In the genomic region with DNA sequence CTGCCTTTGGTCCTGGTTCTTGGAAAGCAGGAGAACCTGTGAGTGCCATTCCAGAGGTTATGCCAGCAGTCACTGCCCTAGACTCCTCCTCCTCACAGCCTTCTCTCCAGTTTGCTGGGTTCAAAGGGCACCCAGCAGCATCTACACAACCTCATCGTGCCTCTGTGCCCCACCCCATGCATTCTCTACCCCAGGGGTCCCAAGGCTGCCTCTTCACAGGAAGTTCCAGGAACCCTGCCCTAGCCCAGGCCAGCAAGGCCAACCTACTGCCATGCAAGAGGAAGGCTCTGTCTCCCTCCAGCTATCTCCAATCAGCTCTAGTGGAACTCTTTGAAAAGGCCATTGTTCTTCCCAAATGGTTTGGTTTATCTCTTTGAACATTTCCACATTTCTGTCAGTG, we compare ENCODE assay signal across 26 cellular contexts.
"Had no signal": no experiment of that assay in that cellular context is flagged by ENCODE, and none has a peak within 500 bp of the region (broad histone marks: within the 10 kb centered on the region; RNA-seq: fewer than 3 reads in every experiment).

No MANE protein-coding gene starts in this region.

- H3K36me3 Mint-ChIP-seq: activated naive CD4-positive, alpha-beta T cell treated with anti-CD3 and anti-CD28 coated beads, Interleukin-2, amount 50 U/mL, for 24 hours; natural killer cell treated with Interleukin-12 subunit alpha and Interleukin-12 subunit beta and Interleukin-15 and Interleukin-18, amount 100 ng/mL, for 72 hours; stimulated activated naive B cell treated with anti-CD40 and anti-IgM and Interleukin-4, amounts not matched to agents 10 μg/mL and 1 μg/mL and 100 μg/mL, for 72 hours; T-cell; type B pancreatic cell had no signal

- H3K9me3 Mint-ChIP-seq: activated naive CD4-positive, alpha-beta T cell treated with anti-CD3 and anti-CD28 coated beads, Interleukin-2, amount 50 U/mL, for 24 hours; activated T-helper 1 cell treated with anti-CD3 and anti-CD28 coated beads, Interleukin-12 subunit alpha, Interleukin-12 subunit beta, Interleukin-2, Interleukin-4 antibody, amounts not matched to agents 30 ng/mL and 10 ng/mL and 1 ng/mL, durations not matched to agents 14 hours and 24 hours and 36 hours; natural killer cell treated with Interleukin-12 subunit alpha and Interleukin-12 subunit beta and Interleukin-15 and Interleukin-18, amount 100 ng/mL, for 72 hours; stimulated activated naive B cell treated with anti-CD40 and anti-IgM and Interleukin-4, amounts not matched to agents 10 μg/mL and 1 μg/mL and 100 μg/mL, for 72 hours; T-cell had no signal

- H3K27ac ChIP-seq: brain microvascular endothelial cell, esophagus squamous epithelium, gastroesophageal sphincter, heart right ventricle, left lung, sigmoid colon, testis, vagina had no signal

- H3K4me3 Mint-ChIP-seq: activated CD8-positive, alpha-beta T cell treated with anti-CD3 and anti-CD28 coated beads, Interleukin-2, amount 10 ng/mL, durations not matched to agents 7 days and 5 days; activated naive CD4-positive, alpha-beta T cell treated with anti-CD3 and anti-CD28 coated beads, Interleukin-2, amount 50 U/mL, for 24 hours; activated T-helper 1 cell treated with anti-CD3 and anti-CD28 coated beads, Interleukin-12 subunit alpha, Interleukin-12 subunit beta, Interleukin-2, Interleukin-4 antibody, amounts not matched to agents 30 ng/mL and 10 ng/mL and 1 ng/mL, durations not matched to agents 14 hours and 24 hours and 36 hours; natural killer cell treated with Interleukin-12 subunit alpha and Interleukin-12 subunit beta and Interleukin-15 and Interleukin-18, amount 100 ng/mL, for 72 hours; stimulated activated naive B cell treated with anti-CD40 and anti-IgM and Interleukin-4, amounts not matched to agents 10 μg/mL and 1 μg/mL and 100 μg/mL, for 72 hours; T-cell; type B pancreatic cell had no signal

- H3K4me3 ChIP-seq: esophagus squamous epithelium, gastroesophageal sphincter, heart right ventricle, left lung, sigmoid colon, testis, vagina had no signal

- H3K4me1 Mint-ChIP-seq: stimulated activated naive B cell treated with anti-CD40 and anti-IgM and Interleukin-4, amounts not matched to agents 10 μg/mL and 1 μg/mL and 100 μg/mL, for 72 hours; T-cell had no signal

- H3K27ac Mint-ChIP-seq: activated CD8-positive, alpha-beta T cell treated with anti-CD3 and anti-CD28 coated beads, Interleukin-2, amount 10 ng/mL, durations not matched to agents 7 days and 5 days; activated naive CD4-positive, alpha-beta T cell treated with anti-CD3 and anti-CD28 coated beads, Interleukin-2, amount 50 U/mL, for 24 hours; activated T-helper 1 cell treated with anti-CD3 and anti-CD28 coated beads, Interleukin-12 subunit alpha, Interleukin-12 subunit beta, Interleukin-2, Interleukin-4 antibody, amounts not matched to agents 30 ng/mL and 10 ng/mL and 1 ng/mL, durations not matched to agents 14 hours and 24 hours and 36 hours; T-cell; type B pancreatic cell had no signal

- H3K27me3 ChIP-seq: brain microvascular endothelial cell, esophagus squamous epithelium, gastroesophageal sphincter, left lung, sigmoid colon, testis, vagina had no signal

- H3K9me3 ChIP-seq: esophagus squamous epithelium, gastroesophageal sphincter, left lung, testis, vagina had no signal

- H3K4me1 ChIP-seq: gastroesophageal sphincter, left lung, sigmoid colon, vagina had no signal

- ATAC-seq: activated CD8-positive, alpha-beta T cell treated with anti-CD3 and anti-CD28 coated beads, Interleukin-2, amount 10 ng/mL, durations not matched to agents 7 days and 5 days; gastroesophageal sphincter; heart right ventricle; left lung; natural killer cell treated with Interleukin-12 subunit alpha and Interleukin-12 subunit beta and Interleukin-15 and Interleukin-18, amount 100 ng/mL, for 72 hours; stimulated activated naive B cell treated with anti-CD40 and anti-IgM and Interleukin-4, amounts not matched to agents 10 μg/mL and 1 μg/mL and 100 μg/mL, for 72 hours; T-cell had no signal

- H3K27me3 Mint-ChIP-seq: type B pancreatic cell had no signal

- H3K36me3 ChIP-seq: brain microvascular endothelial cell, esophagus squamous epithelium, gastroesophageal sphincter, heart right ventricle, left lung, sigmoid colon, vagina had no signal

- FAIRE-seq: kidney had no signal

- DNase-seq: activated CD4-positive, alpha-beta T cell treated with anti-CD3 and anti-CD28 coated beads for 1 hour; activated CD4-positive, alpha-beta T cell treated with anti-CD3 and anti-CD28 coated beads, Interleukin-2, amount 50 U/mL, for 1 hour; activated CD8-positive, alpha-beta T cell treated with anti-CD3 and anti-CD28 coated beads, Interleukin-2, amount 10 ng/mL, durations not matched to agents 7 days and 5 days; activated gamma-delta T cell treated with Interleukin-2 at 50 U/mL for 16 hours; aorta; brain microvascular endothelial cell; central memory CD4-positive, alpha-beta T cell; esophagus squamous epithelium; heart right ventricle; kidney; left lung; midbrain; nucleus accumbens; posterior cingulate gyrus; sigmoid colon; stimulated activated CD4-positive, alpha-beta T cell treated with anti-CD3 and anti-CD28 coated beads, Interleukin-2, amount 100 ng/mL, for 48 hours; stimulated activated CD8-positive, alpha-beta memory T cell treated with anti-CD3 and anti-CD28 coated beads, Interleukin-4, amount 100 ng/mL, for 48 hours; stimulated activated naive B cell treated with anti-CD40 and anti-IgM and Interleukin-4, amounts not matched to agents 10 μg/mL and 1 μg/mL and 100 μg/mL, for 72 hours; T-cell; testis had no signal
